In genomic region chr3:39107056-39107873, GRCh38 we compare ENCODE assay signal across 1 cellular context.
TF ChIP-seq lines count a peak whose summit lies in the region.

TSS of gene GORASP1 (minus strand) at chr3:39107627. CDS start at chr3:39107541, 86 bp downstream.
TSS of gene TTC21A (plus strand) at chr3:39107680. CDS start at chr3:39107838, 158 bp downstream.

TF ChIP-seq in HepG2, 621 proteins besides CTCF, POLR2A, EP300 and RAD21 (continued from another document):
- TF ChIP-seq ZBTB14 (CRISPR knock-in tag; IDR thresholded peaks at IDR 0.05): no peak
- TF ChIP-seq ATF6 (CRISPR knock-in tag; conservative IDR thresholded peaks at IDR 0.05): no peak
- TF ChIP-seq TGIF2 (CRISPR knock-in tag; IDR thresholded peaks at IDR 0.05): no peak
- no peak for TF ChIP-seq HNRNPUL1 (IDR thresholded peaks at IDR 0.05; ENCODE audit: low read depth, low read length)
- TF ChIP-seq PRMT3 (CRISPR knock-in tag; IDR thresholded peaks at IDR 0.05; ENCODE audit: borderline replicate concordance, low read depth): no peak
- TF ChIP-seq ZBTB10 (CRISPR knock-in tag; IDR thresholded peaks at IDR 0.05; ENCODE audit: borderline replicate concordance): no peak
- TF ChIP-seq GPN1 (CRISPR knock-in tag; IDR thresholded peaks at IDR 0.05; ENCODE audit: borderline replicate concordance): no peak
- no peak for TF ChIP-seq EEA1 (CRISPR knock-in tag; IDR thresholded peaks at IDR 0.05; ENCODE audit: borderline replicate concordance)
- TF ChIP-seq ZSCAN9 (CRISPR knock-in tag; IDR thresholded peaks at IDR 0.05; ENCODE audit: borderline replicate concordance): no peak
- no peak for TF ChIP-seq E2F2 (CRISPR knock-in tag; IDR thresholded peaks at IDR 0.05; ENCODE audit: borderline replicate concordance)
- TF ChIP-seq SP140L (CRISPR knock-in tag; IDR thresholded peaks at IDR 0.05; ENCODE audit: borderline replicate concordance): no peak
- no peak for TF ChIP-seq KLF9 (CRISPR knock-in tag; IDR thresholded peaks at IDR 0.05; ENCODE audit: low read depth)
- TF ChIP-seq ZBTB2 (CRISPR knock-in tag; IDR thresholded peaks at IDR 0.05; ENCODE audit: low read depth): peak; percentile 76; the same call in 1 of the 2 replicates
- no peak for TF ChIP-seq ZNF143 (CRISPR knock-in tag; IDR thresholded peaks at IDR 0.05)
- TF ChIP-seq ZC3H13 (CRISPR knock-in tag; IDR thresholded peaks at IDR 0.05): no peak; the same call in 1 of the 2 replicates
- TF ChIP-seq ZNF10 (CRISPR knock-in tag; IDR thresholded peaks at IDR 0.05; ENCODE audit: borderline replicate concordance, low read depth): no peak
- no peak for TF ChIP-seq ZBTB7B (CRISPR knock-in tag; IDR thresholded peaks at IDR 0.05)
- no peak for TF ChIP-seq ZNF367 (CRISPR knock-in tag; IDR thresholded peaks at IDR 0.05; ENCODE audit: borderline replicate concordance)
- TF ChIP-seq ZBTB37 (CRISPR knock-in tag; IDR thresholded peaks at IDR 0.05): no peak
- no peak for TF ChIP-seq FOXP1 (IDR thresholded peaks at IDR 0.05)
- TF ChIP-seq FOXP1 (CRISPR knock-in tag; IDR thresholded peaks at IDR 0.05): no peak
- TF ChIP-seq MIER3 (CRISPR knock-in tag; IDR thresholded peaks at IDR 0.05; ENCODE audit: borderline replicate concordance): no peak
- no peak for TF ChIP-seq U2AF2 (IDR thresholded peaks at IDR 0.05; ENCODE audit: low read depth, low read length)
- TF ChIP-seq HOXA9 (CRISPR knock-in tag; IDR thresholded peaks at IDR 0.05; ENCODE audit: borderline replicate concordance): 0 out of 2 replicates have a peak, but pooled peaks have one; percentile 60
- no peak for TF ChIP-seq ZNF44 (CRISPR knock-in tag; IDR thresholded peaks at IDR 0.05)
- 0 out of 2 replicates have a peak, but pooled peaks have one; percentile 33 for TF ChIP-seq ZKSCAN8 (CRISPR knock-in tag; IDR thresholded peaks at IDR 0.05; ENCODE audit: borderline replicate concordance)
- no peak for TF ChIP-seq MTA3 (CRISPR knock-in tag; IDR thresholded peaks at IDR 0.05)
- TF ChIP-seq CREM (IDR thresholded peaks at IDR 0.05): peak; percentile 76
- peak; percentile 38; the same call in 1 of the 2 replicates for TF ChIP-seq CREM (CRISPR knock-in tag; IDR thresholded peaks at IDR 0.05)
- no peak for TF ChIP-seq ARHGAP35 (CRISPR knock-in tag; IDR thresholded peaks at IDR 0.05; ENCODE audit: borderline replicate concordance)
- no peak for TF ChIP-seq ZNF7 (CRISPR knock-in tag; IDR thresholded peaks at IDR 0.05)
- no peak for TF ChIP-seq TEAD2 (CRISPR knock-in tag; IDR thresholded peaks at IDR 0.05)
- TF ChIP-seq ZNF891 (CRISPR knock-in tag; IDR thresholded peaks at IDR 0.05): peak; percentile 59; the same call in 1 of the 2 replicates
- peak; percentile 49; the same call in 1 of the 3 replicates for TF ChIP-seq MXI1 (IDR thresholded peaks at IDR 0.05; ENCODE audit: borderline replicate concordance, low read depth, low read length)
- TF ChIP-seq MED13 (CRISPR knock-in tag; IDR thresholded peaks at IDR 0.05): no peak
- TF ChIP-seq ATF4 (CRISPR knock-in tag; IDR thresholded peaks at IDR 0.05): no peak
- TF ChIP-seq MEIS2 (CRISPR knock-in tag; IDR thresholded peaks at IDR 0.05): no peak
- peak; percentile 79 for TF ChIP-seq ZFY (CRISPR knock-in tag; IDR thresholded peaks at IDR 0.05)
- no peak for TF ChIP-seq GLMP (CRISPR knock-in tag; IDR thresholded peaks at IDR 0.05; ENCODE audit: borderline replicate concordance)
- no peak for TF ChIP-seq MTF1 (CRISPR knock-in tag; IDR thresholded peaks at IDR 0.05)
- TF ChIP-seq ZNF414 (CRISPR knock-in tag; IDR thresholded peaks at IDR 0.05): no peak
- TF ChIP-seq ZNF180 (CRISPR knock-in tag; IDR thresholded peaks at IDR 0.05; ENCODE audit: borderline replicate concordance, low read depth): no peak
- no peak for TF ChIP-seq MAFF (IDR thresholded peaks at IDR 0.05; ENCODE audit: low read depth, low read length)
- no peak for TF ChIP-seq PBX2 (CRISPR knock-in tag; IDR thresholded peaks at IDR 0.05)
- TF ChIP-seq ZBTB42 (CRISPR knock-in tag; IDR thresholded peaks at IDR 0.05): no peak
- TF ChIP-seq ZNF670 (CRISPR knock-in tag; IDR thresholded peaks at IDR 0.05; ENCODE audit: borderline replicate concordance): peak; percentile 38; the same call in 1 of the 2 replicates
- TF ChIP-seq NR2F2 (IDR thresholded peaks at IDR 0.05; ENCODE audit: borderline replicate concordance, low read depth): no peak; the same call in 1 of the 2 replicates
TF ChIP-seq in HepG2: peak in this region for 168.
